ENCODE assay signal across 1 cellular context in the genomic region with DNA sequence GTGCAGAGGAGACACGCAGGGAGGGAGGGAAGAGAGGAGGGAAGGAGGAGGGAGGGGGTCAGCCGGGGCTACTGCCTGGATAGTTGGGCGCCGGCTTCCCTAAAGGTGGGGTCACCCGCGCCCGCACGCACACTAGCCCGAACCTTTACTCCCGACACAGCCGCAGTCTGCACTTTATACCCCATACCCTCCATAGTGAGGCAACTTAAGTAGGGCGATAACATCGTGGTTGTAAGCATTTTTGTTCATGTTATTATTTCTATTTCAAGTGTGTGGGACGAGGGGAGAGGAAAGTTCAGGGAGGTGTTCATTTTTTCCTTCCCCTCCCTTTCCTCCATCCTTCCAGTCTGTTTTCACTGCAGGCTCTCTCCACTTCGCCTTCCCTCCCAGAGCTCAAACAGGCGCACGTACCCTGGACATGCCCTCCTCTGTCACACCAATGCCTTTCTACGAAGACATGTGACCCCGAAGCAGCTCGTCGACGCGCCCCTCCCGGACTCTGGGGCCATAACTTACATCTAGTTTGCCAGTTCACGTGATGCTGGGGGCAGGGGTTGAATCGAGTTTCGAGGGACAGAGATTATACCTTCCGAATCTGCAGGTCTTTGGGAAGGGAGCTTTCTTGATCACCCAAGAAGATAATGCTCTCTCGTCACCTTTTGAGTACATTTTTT.
TF ChIP-seq lines count a peak whose summit lies in the region.

A gene with protein sequence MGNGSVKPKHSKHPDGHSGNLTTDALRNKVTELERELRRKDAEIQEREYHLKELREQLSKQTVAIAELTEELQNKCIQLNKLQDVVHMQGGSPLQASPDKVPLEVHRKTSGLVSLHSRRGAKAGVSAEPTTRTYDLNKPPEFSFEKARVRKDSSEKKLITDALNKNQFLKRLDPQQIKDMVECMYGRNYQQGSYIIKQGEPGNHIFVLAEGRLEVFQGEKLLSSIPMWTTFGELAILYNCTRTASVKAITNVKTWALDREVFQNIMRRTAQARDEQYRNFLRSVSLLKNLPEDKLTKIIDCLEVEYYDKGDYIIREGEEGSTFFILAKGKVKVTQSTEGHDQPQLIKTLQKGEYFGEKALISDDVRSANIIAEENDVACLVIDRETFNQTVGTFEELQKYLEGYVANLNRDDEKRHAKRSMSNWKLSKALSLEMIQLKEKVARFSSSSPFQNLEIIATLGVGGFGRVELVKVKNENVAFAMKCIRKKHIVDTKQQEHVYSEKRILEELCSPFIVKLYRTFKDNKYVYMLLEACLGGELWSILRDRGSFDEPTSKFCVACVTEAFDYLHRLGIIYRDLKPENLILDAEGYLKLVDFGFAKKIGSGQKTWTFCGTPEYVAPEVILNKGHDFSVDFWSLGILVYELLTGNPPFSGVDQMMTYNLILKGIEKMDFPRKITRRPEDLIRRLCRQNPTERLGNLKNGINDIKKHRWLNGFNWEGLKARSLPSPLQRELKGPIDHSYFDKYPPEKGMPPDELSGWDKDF (minus strand): TSS at position 4 of the 674 bp plus-strand sequence. CDS start 10,175 bp downstream, outside the sequence.

TF ChIP-seq in SK-N-SH, 30 proteins besides CTCF, POLR2A, EP300 and RAD21 (continued from another document):
- no peak for TF ChIP-seq FOXJ3 (CRISPR knock-in tag; IDR thresholded peaks at IDR 0.05)
- TF ChIP-seq, protein P1, sequence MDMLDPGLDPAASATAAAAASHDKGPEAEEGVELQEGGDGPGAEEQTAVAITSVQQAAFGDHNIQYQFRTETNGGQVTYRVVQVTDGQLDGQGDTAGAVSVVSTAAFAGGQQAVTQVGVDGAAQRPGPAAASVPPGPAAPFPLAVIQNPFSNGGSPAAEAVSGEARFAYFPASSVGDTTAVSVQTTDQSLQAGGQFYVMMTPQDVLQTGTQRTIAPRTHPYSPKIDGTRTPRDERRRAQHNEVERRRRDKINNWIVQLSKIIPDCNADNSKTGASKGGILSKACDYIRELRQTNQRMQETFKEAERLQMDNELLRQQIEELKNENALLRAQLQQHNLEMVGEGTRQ (IDR thresholded peaks at IDR 0.05; ENCODE audit: borderline replicate concordance, low read depth, low read length): no peak
- no peak for TF ChIP-seq GABPA (IDR thresholded peaks at IDR 0.05; ENCODE audit: low read depth)
- TF ChIP-seq FOSL2 (IDR thresholded peaks at IDR 0.05; ENCODE audit: borderline replicate concordance, low read depth): no peak
- TF ChIP-seq POLR2AphosphoS5 (IDR thresholded peaks at IDR 0.05; ENCODE audit: low read depth, low read length): no peak
- no peak for TF ChIP-seq SIN3A (IDR thresholded peaks at IDR 0.05; ENCODE audit: borderline replicate concordance, low read depth, low read length)
